12 cellular contexts compared by ENCODE assay signal in genomic region chr6:36600564-36601146, GRCh38. TPM values are rescaled to one million over a fixed set of nuclear protein-coding genes. Genes with fewer than 3 reads are reported as not detected.
DNase-seq lines count a peak whose midpoint lies in the region; ATAC-seq, FAIRE-seq and TF ChIP-seq lines count a peak whose summit lies in the region.
"Had no signal": no experiment of that assay in that cellular context is flagged by ENCODE, and none has a peak within 500 bp of the region (broad histone marks: within the 10 kb centered on the region; RNA-seq: fewer than 3 reads in every experiment).

No MANE protein-coding gene starts in this region.

- no peaks in the 10 kb centered on the region for H3K27me3 Mint-ChIP-seq in H9 (ENCODE audit: low read depth)

- intact Hi-C loops in endothelial cell of umbilical vein (cut with micrococcal nuclease) = no loop called here
- intact Hi-C loops in psoas muscle (cut with DNase I) = no loop called here
- intact Hi-C loops in aorta (cut with DNase I) = no loop called here

- peaks cover 69% of the 10 kb centered on the region for H3F3A ChIP-seq in SK-N-SH (replicated peaks; ENCODE audit: insufficient read depth)

- no peak overlapping the region for H3T11ph ChIP-seq in H9 (ENCODE audit: low read length)

- H4K20me1 ChIP-seq in H9 (ENCODE audit: control insufficient read depth, insufficient read depth, insufficient read length) = no peaks in the 10 kb centered on the region
- peaks cover 100% of the 10 kb centered on the region for H4K20me1 ChIP-seq in SK-N-SH (ENCODE audit: insufficient read depth)
- H4K20me1 ChIP-seq in endothelial cell of umbilical vein (replicated peaks; ENCODE audit: control insufficient read depth, extremely low read depth, insufficient read depth, low read length) = peaks cover 42% of the 10 kb centered on the region

- H3K4me3 ChIP-seq in SK-N-SH (ENCODE audit: low read depth in 2 of 2, low read length in 1 of 2) (peak overlapping the region in 1 of 2 experiments; percentile 31; a peak in 1 of 4 replicates), endothelial cell of umbilical vein (replicated peaks in 1 of 3; ENCODE audit: insufficient read depth in 1 of 3, low read depth in 1 of 3, low read length in 3 of 3) (no peak overlapping the region), psoas muscle (peak overlapping the region; percentile 86), aorta (ENCODE audit: low read length in 2 of 2) (no peak overlapping the region)

- no peak overlapping the region for H4K8ac ChIP-seq in H9 (replicated peaks; ENCODE audit: insufficient read length, low read depth, low read length)

- no peaks in the 10 kb centered on the region; a peak in 2 of 5 replicates for H3K9me3 Mint-ChIP-seq in H9

- no peak for FAIRE-seq in endothelial cell of umbilical vein (lab: Jason Lieb, UNC)

- peaks cover 49 to 53% of the 10 kb centered on the region in 2 experiments for H3K4me1 Mint-ChIP-seq in H9

- ATAC-seq in psoas muscle = no peak
- no peak for ATAC-seq in GM19467 (IDR thresholded peaks at IDR 0.05; ENCODE audit: unreplicated experiment)
- no peak for ATAC-seq in aorta (ENCODE audit: low FRiP score)

- H3K36me3 ChIP-seq in SK-N-SH (replicated peaks in 1 of 2; ENCODE audit: control insufficient read depth in 1 of 2, insufficient read depth in 2 of 2, low read length in 1 of 2) = peaks cover 90 to 98% of the 10 kb centered on the region in 2 experiments
- peaks cover 61 to 74% of the 10 kb centered on the region in 2 experiments for H3K36me3 ChIP-seq in endothelial cell of umbilical vein (ENCODE audit: control insufficient read depth in 2 of 2, extremely low read depth in 1 of 2, insufficient read depth in 2 of 2, low read length in 2 of 2)
- H3K36me3 ChIP-seq in psoas muscle (ENCODE audit: insufficient read depth in 1 of 2, low read depth in 1 of 2) = peaks cover 20 to 94% of the 10 kb centered on the region in 2 donors
- H3K36me3 ChIP-seq in aorta (ENCODE audit: control insufficient read depth in 1 of 2, insufficient read depth in 2 of 2, low read length in 1 of 2) = peaks cover 10 to 14% of the 10 kb centered on the region in 2 donors

- H3K27ac ChIP-seq in H9 (ENCODE audit: insufficient read length, low read depth, low read length) (no peak overlapping the region), SK-N-SH (ENCODE audit: low read depth in 2 of 2, low read length in 1 of 2) (peak overlapping the region in 1 of 2 experiments; percentile 8; a peak in 1 of 4 replicates), endothelial cell of umbilical vein (ENCODE audit: insufficient read depth, low read depth, low read length) (no peak overlapping the region), psoas muscle (no peak overlapping the region), aorta (ENCODE audit: low read depth in 1 of 2, low read length in 2 of 2) (no peak overlapping the region)
- H3K27ac ChIP-seq: foreskin keratinocyte had no signal

- H3K14ac ChIP-seq in H9 (ENCODE audit: insufficient read depth, low read length) = no peak overlapping the region

- peaks cover 53% of the 10 kb centered on the region; the same call in 1 of the 2 replicates for H3K79me2 ChIP-seq in H9 (ENCODE audit: insufficient read depth, low read length)
- H3K79me2 ChIP-seq in SK-N-SH (ENCODE audit: insufficient read depth) = peaks cover 100% of the 10 kb centered on the region
- H3K79me2 ChIP-seq in endothelial cell of umbilical vein (ENCODE audit: control insufficient read depth, insufficient read depth, low read length) = peaks cover 98% of the 10 kb centered on the region

- H3K4ac ChIP-seq in H9 (ENCODE audit: low read depth, low read length) = no peak overlapping the region

- H2AK5ac ChIP-seq in H9 (ENCODE audit: insufficient read length, low read length) = no peak overlapping the region

- H3K79me1 ChIP-seq in H9 (ENCODE audit: insufficient read depth, low read depth, low read length, poor library complexity, severe bottlenecking) = no peaks in the 10 kb centered on the region

- DNase-seq in H9 (no peak), SK-N-SH (no peak), endothelial cell of umbilical vein (ENCODE audit: low read depth, low spot score) (no peak), psoas muscle (no peak), middle frontal gyrus (ENCODE audit: extremely low spot score, low spot score) (no peak), GM10248 (ENCODE audit: extremely low spot score) (no peak), aorta (no peak)
- DNase-seq: foreskin keratinocyte, NCI-H524 treated with DMSO at 0.1 percent for 48 hours, T-helper 9 cell had no signal

- H3K4me2 ChIP-seq in H9 (ENCODE audit: insufficient read depth, insufficient read length, low read length) (no peak overlapping the region), SK-N-SH (peak overlapping the region; percentile 81), endothelial cell of umbilical vein (ENCODE audit: insufficient read depth, low read length) (peak overlapping the region; percentile 96)

- no peak overlapping the region for H2BK15ac ChIP-seq in H9 (ENCODE audit: low read depth, low read length)

- H3K56ac ChIP-seq in H9 (ENCODE audit: insufficient read length, low read depth, low read length) = no peak overlapping the region

- no peak for TF ChIP-seq EP300 in SK-N-SH (IDR thresholded peaks at IDR 0.05; ENCODE audit: borderline replicate concordance in 1 of 2, low read depth in 1 of 2, low read length in 1 of 2)

- H4K91ac ChIP-seq in H9 (ENCODE audit: insufficient read length, low read depth, low read length) = no peak overlapping the region

- no peak overlapping the region for H2AFZ ChIP-seq in H9 (ENCODE audit: low read length)
- H2AFZ ChIP-seq in SK-N-SH (ENCODE audit: low read depth) = no peak overlapping the region
- H2AFZ ChIP-seq in endothelial cell of umbilical vein (ENCODE audit: low read depth, low read length) = no peak overlapping the region

- no peaks in the 10 kb centered on the region for H3K9me2 ChIP-seq in SK-N-SH

- H3K23ac ChIP-seq in H9 (ENCODE audit: insufficient read length, low read depth, low read length) = no peak overlapping the region

- H4K5ac ChIP-seq in H9 (ENCODE audit: insufficient read length, low read depth, low read length) = no peak overlapping the region

- H3K23me2 ChIP-seq in H9 (ENCODE audit: insufficient read length, low read depth, low read length, poor library complexity, severe bottlenecking) = peaks cover 5% of the 10 kb centered on the region

- no TSS peak for BruUV-seq in endothelial cell of umbilical vein (replicated peaks; lab: Mats Ljungman, UMichigan)

- H3K9ac ChIP-seq in H9 (ENCODE audit: extremely low read depth, insufficient read length, low read length) (no peak overlapping the region), SK-N-SH (no peak overlapping the region), endothelial cell of umbilical vein (replicated peaks; ENCODE audit: extremely low read depth, insufficient read depth, low read length) (no peak overlapping the region)

- TF ChIP-seq RAD21 in SK-N-SH (IDR thresholded peaks at IDR 0.05; ENCODE audit: low read length) = no peak

- dilution Hi-C loops in endothelial cell of umbilical vein (cut with MboI; ENCODE audit: extremely low pct_ligation_motif_present, low sequenced_read_pairs) = no loop called here

- H3K27me3 ChIP-seq in H9 (ENCODE audit: insufficient read depth, low read length) (no peaks in the 10 kb centered on the region), SK-N-SH (ENCODE audit: insufficient read depth) (no peaks in the 10 kb centered on the region), endothelial cell of umbilical vein (ENCODE audit: control insufficient read depth in 2 of 2, insufficient read depth in 2 of 2, low read length in 2 of 2) (no peaks in the 10 kb centered on the region), psoas muscle (ENCODE audit: insufficient read depth in 3 of 3, low read length in 2 of 3) (no peaks in the 10 kb centered on the region), aorta (ENCODE audit: control insufficient read depth in 1 of 2, insufficient read depth in 2 of 2, low read length in 1 of 2) (no peaks in the 10 kb centered on the region)
- H3K27me3 ChIP-seq: foreskin keratinocyte, tibial nerve had no signal

- no peak overlapping the region for H2BK20ac ChIP-seq in H9 (ENCODE audit: low read depth, low read length, poor library complexity, severe bottlenecking)

- H3K9me3 ChIP-seq in H9 (ENCODE audit: control insufficient read depth, low read depth, low read length) (no peaks in the 10 kb centered on the region), SK-N-SH (no peaks in the 10 kb centered on the region), endothelial cell of umbilical vein (replicated peaks; ENCODE audit: control insufficient read depth, insufficient read depth, low read length) (no peaks in the 10 kb centered on the region), psoas muscle (no peaks in the 10 kb centered on the region), aorta (ENCODE audit: control insufficient read depth, low read length) (no peaks in the 10 kb centered on the region)
- H3K9me3 ChIP-seq: tibial nerve had no signal

- no peak overlapping the region for H3K18ac ChIP-seq in H9 (ENCODE audit: insufficient read length, low read depth, low read length)

- no peak for TF ChIP-seq CTCF in H9 (conservative IDR thresholded peaks at IDR 0.05)
- no peak for TF ChIP-seq CTCF in SK-N-SH (IDR thresholded peaks at IDR 0.05)
- no peak for TF ChIP-seq CTCF in endothelial cell of umbilical vein (IDR thresholded peaks at IDR 0.05; ENCODE audit: extremely low read depth in 1 of 2, insufficient read depth in 1 of 2, low read depth in 1 of 2, low read length in 2 of 2)
- TF ChIP-seq CTCF in psoas muscle (IDR thresholded peaks at IDR 0.05) = no peak
- no peak for TF ChIP-seq CTCF in GM10248 (IDR thresholded peaks at IDR 0.05; ENCODE audit: control extremely low read depth, extremely low read depth, low read depth, missing control alignments)

- H2BK120ac ChIP-seq in H9 (ENCODE audit: low read depth, low read length, poor library complexity, severe bottlenecking) = no peak overlapping the region

- peaks cover 2% of the 10 kb centered on the region; the same call in 1 of the 2 replicates for H3K4me1 ChIP-seq in H9 (ENCODE audit: insufficient read depth, low read length)
- H3K4me1 ChIP-seq in SK-N-SH (ENCODE audit: control insufficient read depth in 1 of 2, insufficient read depth in 2 of 2, low read depth in 1 of 2, low read length in 1 of 2) = peaks cover 26 to 44% of the 10 kb centered on the region in 2 experiments
- peaks cover 27% of the 10 kb centered on the region for H3K4me1 ChIP-seq in endothelial cell of umbilical vein (ENCODE audit: control insufficient read depth, extremely low read depth, insufficient read depth, low read length)
- peaks cover 83% of the 10 kb centered on the region for H3K4me1 ChIP-seq in psoas muscle
- peaks cover 5 to 14% of the 10 kb centered on the region in 2 donors for H3K4me1 ChIP-seq in aorta (ENCODE audit: control insufficient read depth in 1 of 2, insufficient read depth in 2 of 2, low read length in 2 of 2)

- CTCF ChIA-PET in SK-N-SH (lab: Yijun Ruan, JAX) (interaction anchor here (1.0 to 8.3 kb wide), 5 partner anchors 7 to 159 kb away, joined by 3 to 46 read pairs (median 4); no protein-coding TSS in a partner anchor), endothelial cell of umbilical vein (lab: Charles Lee) (interaction anchor here (1.0 kb wide), 1 partner anchor 15 kb away, joined by 4 read pairs; no protein-coding TSS in a partner anchor), GM10248 (lab: Yijun Ruan, JAX) (interaction anchor here (1.1 to 1.8 kb wide), 2 partner anchors 11 to 15 kb away, joined by 3 to 7 read pairs; no protein-coding TSS in a partner anchor)

- no peaks in the 10 kb centered on the region for H3K9me1 ChIP-seq in endothelial cell of umbilical vein (replicated peaks; ENCODE audit: control insufficient read depth, extremely low read depth, insufficient read depth, low read length)

- POLR2A ChIA-PET in SK-N-SH (lab: Yijun Ruan, JAX) = no interaction called here
- POLR2A ChIA-PET in endothelial cell of umbilical vein (lab: Charles Lee) = interaction anchor here (0.6 to 1.4 kb wide), 4 partner anchors 54 to 200 kb away, joined by 3 to 4 read pairs (median 3); partner anchors contain the start of gene CDKN1A
- POLR2A ChIA-PET in GM10248 (lab: Yijun Ruan, JAX) = interaction anchor here (0.6 to 7.3 kb wide), 4 partner anchors 8 to 503 kb away, joined by 3 to 108 read pairs (median 8); no protein-coding TSS in a partner anchor

- H3K4me3 Mint-ChIP-seq in H9 = no peak overlapping the region

- H2BK5ac ChIP-seq in H9 (ENCODE audit: insufficient read length, low read length) = no peak overlapping the region

- TF ChIP-seq POLR2A in endothelial cell of umbilical vein (IDR thresholded peaks at IDR 0.05; ENCODE audit: low read depth, low read length) = peak; percentile 56

- no CpG with 5 or more reads among the region's 6 CpGs for WGBS in H9 (ENCODE audit: extremely low coverage, insufficient read length, low lambda C conversion rate)
- 84% methylated on average over 6 of the region's 6 CpGs for WGBS in SK-N-SH (ENCODE audit: low lambda C conversion rate)
- 58 to 71% (median 63%) methylated on average over 6 of the region's 6 CpGs for whole genome bisulfite sequencing in psoas muscle, 3 donors
- 56% methylated on average over 6 of the region's 6 CpGs for WGBS in aorta, 2 donors

- H3K36me3 Mint-ChIP-seq in H9 (ENCODE audit: insufficient read depth in 1 of 3, low read depth in 3 of 3) = peaks cover 91 to 100% (median 100%) of the 10 kb centered on the region in 3 experiments

- H2BK12ac ChIP-seq in H9 (ENCODE audit: insufficient read length, low read depth, low read length) = no peak overlapping the region

- H3K27ac Mint-ChIP-seq in H9 = peak overlapping the region in 2 of 3 experiments; percentile 20 to 82; a peak in 2 of 7 replicates

RNA-seq across cellular contexts. Expression of gene SRSF3, which starts 6.5 kb away (rescaled TPM):
- total RNA-seq in H9 (2021) = 954 and 960 TPM in 2 replicates
- polyA plus RNA-seq in SK-N-SH (2012; rRNA removed) = 330 and 351 TPM in 2 replicates
- polyA plus RNA-seq in SK-N-SH (2012; cell fraction: cytosol; rRNA removed) = 405 and 473 TPM in 2 replicates
- polyA plus RNA-seq in SK-N-SH (2012; cell fraction: nucleus; rRNA removed) = 242 and 281 TPM in 2 replicates
- total RNA-seq in endothelial cell of umbilical vein = 393 and 422 TPM in 2 replicates
- polyA plus RNA-seq in endothelial cell of umbilical vein = 308 and 317 TPM in 2 replicates
- polyA plus RNA-seq in endothelial cell of umbilical vein (2011; cell fraction: cytosol; rRNA removed) = 335 and 360 TPM in 2 replicates
- 386 and 564 TPM in 2 replicates for polyA plus RNA-seq in endothelial cell of umbilical vein (2011; cell fraction: nucleus; rRNA removed)
- 335 and 360 TPM in 2 replicates for polyA plus RNA-seq in endothelial cell of umbilical vein (2012)
- 197 and 229 TPM in 2 replicates for polyA minus RNA-seq in endothelial cell of umbilical vein
- 109 TPM for polyA minus RNA-seq in endothelial cell of umbilical vein (2011; cell fraction: cytosol; rRNA and poly(A)+ RNA removed)
- 251 and 283 TPM in 2 replicates for polyA minus RNA-seq in endothelial cell of umbilical vein (2011; cell fraction: nucleus; rRNA and poly(A)+ RNA removed)
- total RNA-seq in psoas muscle = 100 to 1,000 TPM in 2 of 4 donors, 10 to 100 TPM in 2; 64.6 to 182 (median 125) TPM
- polyA plus RNA-seq in psoas muscle = 100 to 1,000 TPM; 109 to 267 (median 176) TPM
- total RNA-seq in aorta = 100 to 1,000 TPM; 190 to 197 TPM
- 100 to 1,000 TPM; 160 to 193 TPM for polyA plus RNA-seq in aorta

RNA-seq across cellular contexts. Expression of gene STK38, which starts 53.4 kb away (rescaled TPM):
- total RNA-seq in H9 (2021) (17.5 TPM in 2 replicates), endothelial cell of umbilical vein (26.9 and 30.3 TPM in 2 replicates), psoas muscle (10 to 100 TPM in 3 of 4 donors, 1 to 10 TPM in 1; 7.7 to 13.6 (median 12.6) TPM), aorta (10 to 100 TPM; 25.2 to 38.0 TPM)
- polyA plus RNA-seq in SK-N-SH (2012; rRNA removed) (10.2 and 12.0 TPM in 2 replicates), endothelial cell of umbilical vein (10.1 and 10.2 TPM in 2 replicates), psoas muscle (10 to 100 TPM in 1 of 3 donors, 1 to 10 TPM in 2; 8.1 to 18.9 (median 8.4) TPM), aorta (10 to 100 TPM; 14.9 to 16.2 TPM)
- 11.0 and 11.9 TPM in 2 replicates for polyA plus RNA-seq in SK-N-SH (2012; cell fraction: cytosol; rRNA removed)
- polyA plus RNA-seq in SK-N-SH (2012; cell fraction: nucleus; rRNA removed) = 13.5 and 27.9 TPM in 2 replicates
- 12.0 and 12.3 TPM in 2 replicates for polyA plus RNA-seq in endothelial cell of umbilical vein (2011; cell fraction: cytosol; rRNA removed)
- polyA plus RNA-seq in endothelial cell of umbilical vein (2011; cell fraction: nucleus; rRNA removed) = 34.5 and 41.1 TPM in 2 replicates
- 18.6 and 24.8 TPM in 2 replicates for polyA plus RNA-seq in endothelial cell of umbilical vein (2012)
- polyA minus RNA-seq in endothelial cell of umbilical vein = 11.3 and 12.7 TPM in 2 replicates
- polyA minus RNA-seq in endothelial cell of umbilical vein (2011; cell fraction: cytosol; rRNA and poly(A)+ RNA removed) = 11.2 TPM
- polyA minus RNA-seq in endothelial cell of umbilical vein (2011; cell fraction: nucleus; rRNA and poly(A)+ RNA removed) = 11.1 and 15.0 TPM in 2 replicates
